Comparison of ENCODE assay signal across 9 cellular contexts in genomic region chrY:12904618-12905519, GRCh38. TPM values are rescaled to one million over a fixed set of nuclear protein-coding genes. Genes with fewer than 3 reads are reported as not detected.
A peak's percentile ranks its signal among the peaks of the same experiment; 100 is the strongest.
DNase-seq lines count a peak whose midpoint lies in the region; ATAC-seq, FAIRE-seq and TF ChIP-seq lines count a peak whose summit lies in the region.
"Had no signal": no experiment of that assay in that cellular context is flagged by ENCODE, and none has a peak within 500 bp of the region (broad histone marks: within the 10 kb centered on the region; RNA-seq: fewer than 3 reads in every experiment).

TSS of gene DDX3Y (plus strand) at chrY:12904868. CDS start at chrY:12904937, 69 bp downstream.

- H3K9me3 ChIP-seq in fibroblast of lung (ENCODE audit: control insufficient read depth, insufficient read depth, low read depth, low read length) (no peaks in the 10 kb centered on the region), gastrocnemius medialis (no peaks in the 10 kb centered on the region)

- H3K4me1 Mint-ChIP-seq in WTC11 = peaks cover 19% of the 10 kb centered on the region
- H3K4me1 Mint-ChIP-seq in type B pancreatic cell (ENCODE audit: unreplicated experiment) = no peaks in the 10 kb centered on the region

- H3K27me3 Mint-ChIP-seq in WTC11 (ENCODE audit: low read depth) (no peaks in the 10 kb centered on the region), type B pancreatic cell (no peaks in the 10 kb centered on the region)

- peak within 1 kb of the TSS; percentile 99 for H3K27ac Mint-ChIP-seq in WTC11
- H3K27ac Mint-ChIP-seq in type B pancreatic cell = no peak within 1 kb of the TSS

- no peak for TF ChIP-seq POLR2A in gastrocnemius medialis (IDR thresholded peaks at IDR 0.05)

- intact Hi-C loops in gastrocnemius medialis (cut with DNase I; ENCODE audit: low total_unique reads) = no loop called here

- in situ Hi-C loops in gastrocnemius medialis (cut with MboI; ENCODE audit: low sequenced_read_pairs in 4 of 4) = loop anchor here in 1 of 4 donors (25.0 kb wide), 1 partner anchor 582 kb away; the partner anchor contains the start of gene UTY

- H3K4me3 Mint-ChIP-seq in WTC11 (peak within 1 kb of the TSS; percentile 96), type B pancreatic cell (no peak within 1 kb of the TSS)

- H3K79me2 ChIP-seq in fibroblast of lung (ENCODE audit: control insufficient read depth, insufficient read depth, low read length) = peaks cover 37% of the 10 kb centered on the region

- no peaks in the 10 kb centered on the region for H3K36me3 ChIP-seq in fibroblast of lung (ENCODE audit: control insufficient read depth, insufficient read depth, low read length)
- H3K36me3 ChIP-seq in gastrocnemius medialis = no peaks in the 10 kb centered on the region

- H3K27me3 ChIP-seq in fibroblast of lung (ENCODE audit: control insufficient read depth, insufficient read depth, low read length) (no peaks in the 10 kb centered on the region), gastrocnemius medialis (no peaks in the 10 kb centered on the region)

- H3K9ac ChIP-seq in fibroblast of lung (ENCODE audit: insufficient read depth, low read length) = peak within 1 kb of the TSS; percentile 81

- H3K4me1 ChIP-seq in fibroblast of lung (ENCODE audit: control insufficient read depth, extremely low read depth, insufficient read depth, low read length) (no peaks in the 10 kb centered on the region), gastrocnemius medialis (peaks cover 0 to 16% of the 10 kb centered on the region in 2 donors)

- TF ChIP-seq CTCF in WTC11 (IDR thresholded peaks at IDR 0.05) (no peak), fibroblast of lung (conservative IDR thresholded peaks at IDR 0.05 in 1 of 2, IDR thresholded peaks at IDR 0.05 in 1 of 2; ENCODE audit: low read depth in 1 of 2, low read length in 2 of 2) (no peak), gastrocnemius medialis (IDR thresholded peaks at IDR 0.05 in 4 of 5, conservative IDR thresholded peaks at IDR 0.05 in 1 of 5) (no peak), type B pancreatic cell (conservative IDR thresholded peaks at IDR 0.05) (no peak)

- peak within 1 kb of the TSS; percentile 57 for H2AFZ ChIP-seq in fibroblast of lung (ENCODE audit: low read length)

- CTCF ChIA-PET in WTC11 (lab: Charles Lee) = interaction anchor here (1.0 kb wide), 1 partner anchor 439 kb away, joined by 3 read pairs; no protein-coding TSS in a partner anchor

- H3K27ac ChIP-seq in fibroblast of lung (ENCODE audit: insufficient read depth, low read length) (peak within 1 kb of the TSS; percentile 86), gastrocnemius medialis (peak within 1 kb of the TSS in 2 of 4 donors; percentile 97 to 99)

- no peaks in the 10 kb centered on the region; the same call in 1 of the 2 replicates for H3K9me3 Mint-ChIP-seq in WTC11
- no peaks in the 10 kb centered on the region for H3K9me3 Mint-ChIP-seq in type B pancreatic cell

- H3K36me3 Mint-ChIP-seq in WTC11 (peaks cover 9% of the 10 kb centered on the region), type B pancreatic cell (no peaks in the 10 kb centered on the region)

- peak; percentile 73 for DNase-seq in WTC11 (ENCODE audit: low spot score)
- DNase-seq in fibroblast of lung (ENCODE audit: low read depth in 2 of 2) = peak in 1 of 2 donors; percentile 97
- peak; percentile 84 to 91 for DNase-seq in gastrocnemius medialis
- DNase-seq in type B pancreatic cell (ENCODE audit: extremely low spot score, unreplicated experiment) = no peak
- no peak for DNase-seq in SHP77 treated with DMSO at 0.1 percent for 48 hours (lab: John Stamatoyannopoulos, UW)

- H3K4me3 ChIP-seq in fibroblast of lung (replicated peaks in 1 of 4; ENCODE audit: control extremely low read depth in 1 of 4, insufficient read depth in 1 of 4, low read depth in 3 of 4, low read length in 4 of 4) (peak within 1 kb of the TSS; percentile 18 to 99 (median 67)), gastrocnemius medialis (peak within 1 kb of the TSS in 2 of 4 donors; percentile 68 to 84)
- H3K4me3 ChIP-seq: lung had no signal

- no peak within 1 kb of the TSS for H3K4me2 ChIP-seq in fibroblast of lung (ENCODE audit: extremely low read depth, insufficient read depth, low read length)

- peak; percentile 97 for FAIRE-seq in G401.6 (lab: Jason Lieb, UNC)

- ATAC-seq in HG03460 (IDR thresholded peaks at IDR 0.05; ENCODE audit: unreplicated experiment) (peak; percentile 84), WTC11 (peak; percentile 97), gastrocnemius medialis (peak; percentile 96 to 97), GM21825 (IDR thresholded peaks at IDR 0.05; ENCODE audit: unreplicated experiment) (no peak)

- H4K20me1 ChIP-seq in fibroblast of lung (ENCODE audit: control insufficient read depth, extremely low read depth, insufficient read depth, low read length) = no peaks in the 10 kb centered on the region

- POLR2A ChIA-PET in WTC11 (lab: Charles Lee) = no interaction called here

TF ChIP-seq in WTC11, 78 proteins besides CTCF, POLR2A, EP300 and RAD21:
- TF ChIP-seq ELF4 (CRISPR knock-in tag; IDR thresholded peaks at IDR 0.05; ENCODE audit: low read depth) (no peak), ZNF138 (CRISPR knock-in tag; conservative IDR thresholded peaks at IDR 0.05) (no peak), ZNF416 (CRISPR knock-in tag; IDR thresholded peaks at IDR 0.05) (no peak), CREM (CRISPR knock-in tag; IDR thresholded peaks at IDR 0.05) (no peak), MLX (CRISPR knock-in tag; IDR thresholded peaks at IDR 0.05) (no peak)
TF ChIP-seq in WTC11: peak in this region for 0.

RNA-seq across cellular contexts. Expression of gene DDX3Y, which starts in this region (rescaled TPM):
- 96.1 to 102 TPM (median 97.5 TPM) in 3 replicates for total RNA-seq in WTC11 (2021)
- 67.3 TPM in 1 of 2 replicates, not detected in the other for total RNA-seq in fibroblast of lung
- polyA plus RNA-seq in fibroblast of lung = 28.5 TPM in 1 of 2 replicates, not detected in the other
- polyA plus RNA-seq in fibroblast of lung (2012) = 25.1 TPM in 1 of 2 replicates, not detected in the other
- polyA minus RNA-seq in fibroblast of lung (ENCODE audit: low replicate concordance) = 4.5 TPM in 1 of 2 replicates, not detected in the other
- 10 to 100 TPM in 2 of 4 donors, not detected in 2; 38.9 to 46.0 TPM for total RNA-seq in gastrocnemius medialis
- not detected in 2 replicates for total RNA-seq in type B pancreatic cell (ENCODE audit: low replicate concordance)

Comparison
In these comparisons a context has a peak if more than half of its experiments do, and no peak if none do; other contexts are left out.
1. DNase-seq: peak in WTC11 (single experiment) and gastrocnemius medialis (2 of 2); none in type B pancreatic cell (single experiment) and SHP77 treated with DMSO at 0.1 percent for 48 hours (single experiment).